In the genomic region with DNA sequence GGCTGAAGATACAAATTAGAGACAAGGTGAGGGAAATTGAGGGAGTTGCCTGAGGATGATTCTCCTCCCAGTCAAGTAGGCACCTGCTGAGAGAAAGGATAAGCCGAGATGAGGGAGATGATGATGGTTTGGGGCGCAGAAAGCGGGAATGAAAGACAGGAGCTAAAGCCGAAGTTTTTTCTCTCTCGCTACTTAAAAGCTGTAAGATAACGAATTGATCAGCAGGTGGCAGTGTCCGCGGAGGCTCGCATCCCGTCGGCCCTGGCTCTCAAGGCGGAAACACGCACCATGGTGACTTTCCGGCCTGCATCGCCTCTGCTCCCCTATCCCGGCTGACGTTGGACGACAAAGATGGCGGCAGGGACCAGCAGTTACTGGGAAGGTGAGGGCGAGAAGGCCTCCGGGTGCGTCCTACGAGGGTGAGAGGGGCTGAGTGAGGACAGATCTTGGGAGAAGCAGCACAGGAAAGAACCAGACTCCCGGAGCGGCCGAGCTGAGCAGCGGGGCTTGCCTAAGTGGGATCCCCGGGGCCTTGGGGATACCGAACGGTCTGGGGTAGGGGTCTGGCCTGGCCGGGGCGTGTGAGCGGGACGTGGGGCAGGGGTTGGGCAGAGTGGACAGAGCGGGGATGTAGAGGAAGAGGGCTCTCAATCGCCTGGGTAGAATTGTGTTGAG, we compare ENCODE assay signal across 8 cellular contexts. TPM values are rescaled to one million over a fixed set of nuclear protein-coding genes. Genes with fewer than 3 reads are reported as not detected.
A peak's percentile ranks its signal among the peaks of the same experiment; 100 is the strongest.
DNase-seq lines count a peak whose midpoint lies in the region; ATAC-seq and TF ChIP-seq lines count a peak whose summit lies in the region.

GOSR1 (plus strand) TSS at position 326 of the 675 bp plus-strand sequence; CDS start at position 352, 26 bp downstream.

- H3K4me1 Mint-ChIP-seq in activated CD4-positive, alpha-beta T cell treated with anti-CD3 and anti-CD28 coated beads for 36 hours = peaks cover 36% of the 10 kb centered on the region

- TF ChIP-seq CTCF in BE2C (IDR thresholded peaks at IDR 0.05; ENCODE audit: low read depth, low read length) = peak; percentile 62
- peak; percentile 84 for TF ChIP-seq CTCF in choroid plexus epithelial cell (conservative IDR thresholded peaks at IDR 0.05; ENCODE audit: low read depth, low read length)
- TF ChIP-seq CTCF in kidney epithelial cell (IDR thresholded peaks at IDR 0.05; ENCODE audit: insufficient read depth, low read length, poor library complexity, severe bottlenecking) = peak; percentile 71

- H3K36me3 Mint-ChIP-seq in activated CD4-positive, alpha-beta T cell treated with anti-CD3 and anti-CD28 coated beads for 36 hours (ENCODE audit: low read depth) = peaks cover 17% of the 10 kb centered on the region

- no peaks in the 10 kb centered on the region for H3K9me3 Mint-ChIP-seq in activated CD4-positive, alpha-beta T cell treated with anti-CD3 and anti-CD28 coated beads for 36 hours (ENCODE audit: low read depth)

- peak; percentile 93 for TF ChIP-seq POLR2A in GM19099 (IDR thresholded peaks at IDR 0.05; ENCODE audit: extremely low read depth, insufficient read length, low read depth)

- POLR2A ChIA-PET in activated CD4-positive, alpha-beta T cell treated with anti-CD3 and anti-CD28 coated beads for 36 hours (lab: Charles Lee) = interaction anchor here (0.5 to 0.7 kb wide), 3 partner anchors 196 to 406 kb away, joined by 3 to 6 read pairs (median 4); no protein-coding TSS in a partner anchor

- H3K4me3 ChIP-seq in BE2C (ENCODE audit: low read depth, low read length) (peak within 1 kb of the TSS; percentile 91), choroid plexus epithelial cell (ENCODE audit: low read depth, low read length) (peak within 1 kb of the TSS; percentile 88), kidney epithelial cell (ENCODE audit: low read depth, low read length) (peak within 1 kb of the TSS; percentile 90)

- H3K4me1 ChIP-seq in BE2C = no peaks in the 10 kb centered on the region

- H3K4me3 Mint-ChIP-seq in activated CD4-positive, alpha-beta T cell treated with anti-CD3 and anti-CD28 coated beads for 36 hours = peak within 1 kb of the TSS; percentile 99

- H3K9me3 ChIP-seq in BE2C = no peaks in the 10 kb centered on the region

- H3K36me3 ChIP-seq in BE2C (no peaks in the 10 kb centered on the region), kidney epithelial cell (ENCODE audit: control insufficient read depth, insufficient read depth, low read length) (no peaks in the 10 kb centered on the region)

- peaks cover 2% of the 10 kb centered on the region for H3K27me3 Mint-ChIP-seq in activated CD4-positive, alpha-beta T cell treated with anti-CD3 and anti-CD28 coated beads for 36 hours

- intact Hi-C loops in activated CD4-positive, alpha-beta T cell treated with anti-CD3 and anti-CD28 coated beads for 36 hours (cut with DNase I, micrococcal nuclease) = loop anchor here (1.0 to 5.0 kb wide), 11 partner anchors 45 to 1015 kb away; partner anchors contain the start of genes CRLF3 (in 2 of the 2), BLMH (in 1 of the 2), CPD (in 1 of the 2) and NSRP1 (in 1 of the 2)

- no peaks in the 10 kb centered on the region for H3K27me3 ChIP-seq in BE2C
- no peaks in the 10 kb centered on the region for H3K27me3 ChIP-seq in kidney epithelial cell (ENCODE audit: control insufficient read depth, insufficient read depth, low read length)

- ATAC-seq in HG03432 (IDR thresholded peaks at IDR 0.05; ENCODE audit: unreplicated experiment) = peak; percentile 92
- peak; percentile 99 for ATAC-seq in activated CD4-positive, alpha-beta T cell treated with anti-CD3 and anti-CD28 coated beads for 36 hours

- peak within 1 kb of the TSS; percentile 96 for H3K27ac Mint-ChIP-seq in activated CD4-positive, alpha-beta T cell treated with anti-CD3 and anti-CD28 coated beads for 36 hours

- CTCF ChIA-PET in activated CD4-positive, alpha-beta T cell treated with anti-CD3 and anti-CD28 coated beads for 36 hours (lab: Charles Lee) = interaction anchor here (0.6 to 2.1 kb wide), 29 partner anchors 9 to 540 kb away, joined by 3 to 15 read pairs (median 5); partner anchors contain the start of gene ATAD5

- DNase-seq in BE2C (peak; percentile 87), NCI-H510A (lab: John Stamatoyannopoulos, UW) (peak; percentile 92), choroid plexus epithelial cell (ENCODE audit: low read depth) (peak; percentile 98), kidney epithelial cell (ENCODE audit: low read depth) (peak; percentile 77)
- peak; percentile 97 for DNase-seq in activated CD4-positive, alpha-beta T cell treated with anti-CD3 and anti-CD28 coated beads for 36 hours
- peak; percentile 86 to 91 for DNase-seq in stimulated activated CD4-positive, alpha-beta T cell treated with anti-CD3 and anti-CD28 coated beads, Interleukin-15, amount 100 ng/mL, for 48 hours (ENCODE audit: low read depth in 2 of 2)

RNA-seq across cellular contexts. Expression of gene GOSR1, which starts in this region (rescaled TPM):
- polyA plus RNA-seq in BE2C (2012; ENCODE audit: insufficient read depth, insufficient read length, low read depth) = 39.7 TPM
- 10 to 100 TPM; 43.5 to 53.0 TPM for total RNA-seq in activated CD4-positive, alpha-beta T cell treated with anti-CD3 and anti-CD28 coated beads for 36 hours
- total RNA-seq in kidney epithelial cell = 35.1 and 38.3 TPM in 2 replicates

Comparison
In these comparisons a context has a peak if more than half of its experiments do, and no peak if none do; other contexts are left out.
1. Peak in every context shown above with its lines: DNase-seq, ATAC-seq and H3K4me3 ChIP-seq.